9 cellular contexts compared by ENCODE assay signal in genomic region chr22:38192475-38192863, GRCh38.
"Had no signal": no experiment of that assay in that cellular context is flagged by ENCODE, and none has a peak within 500 bp of the region (broad histone marks: within the 10 kb centered on the region; RNA-seq: fewer than 3 reads in every experiment).

No MANE protein-coding gene starts in this region.

- H3K27ac Mint-ChIP-seq: stimulated activated memory B cell treated with anti-CD40 and anti-IgM and Interleukin-4, amounts not matched to agents 10 μg/mL and 1 μg/mL and 100 μg/mL, for 72 hours had no signal

- H3K4me1 Mint-ChIP-seq: stimulated activated memory B cell treated with anti-CD40 and anti-IgM and Interleukin-4, amounts not matched to agents 10 μg/mL and 1 μg/mL and 100 μg/mL, for 72 hours had no signal

- DNase-seq: activated CD4-positive, CD25-positive, alpha-beta regulatory T cell treated with anti-CD3 and anti-CD28 coated beads, Interleukin-2, amount 50 U/mL, for 72 hours; activated naive CD4-positive, alpha-beta T cell treated with Interleukin-2 at 50 U/mL for 16 hours; activated T-cell treated with anti-CD3 and anti-CD28 coated beads for 4 hours; aorta; kidney; mesendoderm; pancreas; T1000 had no signal

- H3K9me3 Mint-ChIP-seq: stimulated activated memory B cell treated with anti-CD40 and anti-IgM and Interleukin-4, amounts not matched to agents 10 μg/mL and 1 μg/mL and 100 μg/mL, for 72 hours had no signal

- FAIRE-seq: kidney, pancreas had no signal

- H3K4me3 Mint-ChIP-seq: stimulated activated memory B cell treated with anti-CD40 and anti-IgM and Interleukin-4, amounts not matched to agents 10 μg/mL and 1 μg/mL and 100 μg/mL, for 72 hours had no signal
